ENCODE assay signal across 2 cellular contexts in genomic region chr1:110113551-110113950, GRCh38.
TF ChIP-seq lines count a peak whose summit lies in the region.

No MANE protein-coding gene starts in this region.

TF ChIP-seq in IMR-90, 13 proteins besides CTCF, POLR2A, EP300 and RAD21:
- TF ChIP-seq RFX5 (IDR thresholded peaks at IDR 0.05; ENCODE audit: low read depth, low read length) (no peak), CHD1 (IDR thresholded peaks at IDR 0.05; ENCODE audit: low read depth, low read length) (no peak), BHLHE40 (IDR thresholded peaks at IDR 0.05; ENCODE audit: low read depth, low read length) (no peak), MXI1 (IDR thresholded peaks at IDR 0.05; ENCODE audit: borderline replicate concordance, low read depth, low read length) (no peak), SMC3 (IDR thresholded peaks at IDR 0.05; ENCODE audit: low read depth, low read length) (no peak), MAZ (IDR thresholded peaks at IDR 0.05; ENCODE audit: borderline replicate concordance, low read depth, low read length) (no peak), RCOR1 (IDR thresholded peaks at IDR 0.05; ENCODE audit: insufficient replicate concordance, low read length) (no peak), MAFK (IDR thresholded peaks at IDR 0.05; ENCODE audit: low read depth, low read length) (no peak), CEBPB (IDR thresholded peaks at IDR 0.05; ENCODE audit: low read depth, low read length) (no peak)

TF ChIP-seq in H1, 55 proteins besides CTCF, POLR2A, EP300 and RAD21:
- TF ChIP-seq SIX5 (IDR thresholded peaks at IDR 0.05; ENCODE audit: low read depth, low read length) (no peak), TEAD4 (IDR thresholded peaks at IDR 0.05; ENCODE audit: low read depth, low read length) (no peak), POLR2AphosphoS5 (IDR thresholded peaks at IDR 0.05; ENCODE audit: low read depth, low read length) (no peak), E2F6 (IDR thresholded peaks at IDR 0.05) (no peak), KDM1A (IDR thresholded peaks at IDR 0.05; ENCODE audit: borderline replicate concordance, low read length) (no peak), JUND (IDR thresholded peaks at IDR 0.05; ENCODE audit: low read length) (no peak), HDAC2 (IDR thresholded peaks at IDR 0.05; ENCODE audit: borderline replicate concordance in 1 of 2, low read depth in 2 of 2, low read length in 2 of 2) (no peak), ZNF274 (IDR thresholded peaks at IDR 0.05; ENCODE audit: borderline replicate concordance, extremely low read depth, low read length) (no peak), TAF1 (IDR thresholded peaks at IDR 0.05; ENCODE audit: low read depth, low read length) (no peak), SP1 (IDR thresholded peaks at IDR 0.05; ENCODE audit: low read depth, low read length) (no peak), KDM4A (IDR thresholded peaks at IDR 0.05; ENCODE audit: low read depth, low read length, severe bottlenecking) (no peak), JUN (IDR thresholded peaks at IDR 0.05; ENCODE audit: low read depth, low read length) (no peak), CHD7 (IDR thresholded peaks at IDR 0.05; ENCODE audit: insufficient replicate concordance, low read length) (no peak), TCF12 (IDR thresholded peaks at IDR 0.05; ENCODE audit: low read depth, low read length) (no peak), RXRA (IDR thresholded peaks at IDR 0.05; ENCODE audit: insufficient read depth, low read depth, low read length) (no peak), EZH2 (IDR thresholded peaks at IDR 0.05; ENCODE audit: low read depth, low read length, severe bottlenecking) (no peak), CBX5 (IDR thresholded peaks at IDR 0.05; ENCODE audit: low read depth, low read length) (no peak)
- TF ChIP-seq, protein P1, sequence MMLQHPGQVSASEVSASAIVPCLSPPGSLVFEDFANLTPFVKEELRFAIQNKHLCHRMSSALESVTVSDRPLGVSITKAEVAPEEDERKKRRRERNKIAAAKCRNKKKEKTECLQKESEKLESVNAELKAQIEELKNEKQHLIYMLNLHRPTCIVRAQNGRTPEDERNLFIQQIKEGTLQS (IDR thresholded peaks at IDR 0.05; ENCODE audit: insufficient read depth, low read depth, low read length): no peak
TF ChIP-seq in H1: peak in this region for 0.
